In the genomic region with DNA sequence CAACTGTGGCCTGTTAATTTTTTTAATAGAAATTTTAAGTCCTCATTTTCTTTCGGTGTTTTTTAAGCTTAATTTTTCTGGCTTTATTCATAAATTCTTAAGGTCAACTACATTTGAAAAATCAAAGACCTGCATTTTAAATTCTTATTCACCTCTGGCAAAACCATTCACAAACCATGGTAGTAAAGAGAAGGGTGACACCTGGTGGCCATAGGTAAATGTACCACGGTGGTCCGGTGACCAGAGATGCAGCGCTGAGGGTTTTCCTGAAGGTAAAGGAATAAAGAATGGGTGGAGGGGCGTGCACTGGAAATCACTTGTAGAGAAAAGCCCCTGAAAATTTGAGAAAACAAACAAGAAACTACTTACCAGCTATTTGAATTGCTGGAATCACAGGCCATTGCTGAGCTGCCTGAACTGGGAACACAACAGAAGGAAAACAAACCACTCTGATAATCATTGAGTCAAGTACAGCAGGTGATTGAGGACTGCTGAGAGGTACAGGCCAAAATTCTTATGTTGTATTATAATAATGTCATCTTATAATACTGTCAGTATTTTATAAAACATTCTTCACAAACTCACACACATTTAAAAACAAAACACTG, we compare ENCODE assay signal across 8 cellular contexts. TPM values are rescaled to one million over a fixed set of nuclear protein-coding genes. Genes with fewer than 3 reads are reported as not detected.
DNase-seq lines count a peak whose midpoint lies in the region; ATAC-seq and TF ChIP-seq lines count a peak whose summit lies in the region.

No MANE protein-coding gene starts in this region.

- H3K27ac ChIP-seq in ascending aorta: no peak overlapping the region

- DNase-seq in NCI-H2227 (lab: John Stamatoyannopoulos, UW; ENCODE audit: unreplicated experiment) (peak; percentile 80), NCI-H2227 treated with DMSO at 0.1 percent for 48 hours (lab: John Stamatoyannopoulos, UW) (no peak), NCI-H1417 (lab: John Stamatoyannopoulos, UW) (peak; percentile 63 to 80 (median 79)), T-helper 9 cell (peak; percentile 49), ascending aorta (ENCODE audit: low spot score in 2 of 2) (peak in 1 of 2 donors; percentile 82), hippocampal formation (lab: John Stamatoyannopoulos, UW) (peak; percentile 39 to 72), smooth muscle cell of the brain vasculature (ENCODE audit: low read depth, low spot score) (peak; percentile 29)

- H3K4me1 ChIP-seq in ascending aorta: no peaks in the 10 kb centered on the region

- H3K36me3 ChIP-seq in ascending aorta: no peaks in the 10 kb centered on the region

- TF ChIP-seq CTCF in ascending aorta (IDR thresholded peaks at IDR 0.05): peak; percentile 79 to 81 (median 81)

- intact Hi-C loops in ascending aorta (cut with DNase I): loop anchor here (1.0 kb wide), 1 partner anchor 33 kb away; no protein-coding TSS in a partner anchor

- ATAC-seq in HG02852 (IDR thresholded peaks at IDR 0.05; ENCODE audit: unreplicated experiment): no peak

- no peak overlapping the region for H3K4me3 ChIP-seq in ascending aorta

- H3K9me3 ChIP-seq in ascending aorta: no peaks in the 10 kb centered on the region

- H3K27me3 ChIP-seq in ascending aorta: no peaks in the 10 kb centered on the region

RNA-seq across cellular contexts. Expression of a gene that starts 10.1 kb away (rescaled TPM):
- 2.6 TPM for total RNA-seq in ascending aorta
